15 cellular contexts compared by ENCODE assay signal in genomic region chr12:14953752-14954151, GRCh38. TPM values are rescaled to one million over a fixed set of nuclear protein-coding genes. Genes with fewer than 3 reads are reported as not detected.
DNase-seq lines count a peak whose midpoint lies in the region; ATAC-seq and TF ChIP-seq lines count a peak whose summit lies in the region.
"Had no signal": no experiment of that assay in that cellular context is flagged by ENCODE, and none has a peak within 500 bp of the region (broad histone marks: within the 10 kb centered on the region; RNA-seq: fewer than 3 reads in every experiment).

No MANE protein-coding gene starts in this region.

- H3K27ac Mint-ChIP-seq in activated naive CD4-positive, alpha-beta T cell treated with anti-CD3 and anti-CD28 coated beads, Interleukin-2, amount 50 U/mL, for 24 hours: peak overlapping the region; percentile 99

- no peak for ATAC-seq in HG03342 (IDR thresholded peaks at IDR 0.05; ENCODE audit: unreplicated experiment)
- ATAC-seq: pancreas had no signal

- WGBS in esophagus squamous epithelium, 2 donors: 73 to 86% methylated on average over 1 of the region's 1 CpG
- 37% methylated on average over 1 of the region's 1 CpG for WGBS in thymus

- peak overlapping the region; percentile 90 for H3K4me3 Mint-ChIP-seq in activated naive CD4-positive, alpha-beta T cell treated with anti-CD3 and anti-CD28 coated beads, Interleukin-2, amount 50 U/mL, for 24 hours

- H3K27me3 ChIP-seq in SU-DHL-6 (ENCODE audit: low read length) (no peaks in the 10 kb centered on the region), esophagus squamous epithelium (no peaks in the 10 kb centered on the region), thymus (ENCODE audit: control insufficient read depth, insufficient read depth) (no peaks in the 10 kb centered on the region)
- H3K27me3 ChIP-seq: pancreas had no signal

- peaks cover 9% of the 10 kb centered on the region; the same call in 1 of the 2 replicates for H3K36me3 ChIP-seq in SU-DHL-6 (ENCODE audit: low read length)
- H3K36me3 ChIP-seq in esophagus squamous epithelium: peaks cover 0 to 4% (median 3%) of the 10 kb centered on the region in 3 donors
- H3K36me3 ChIP-seq in thymus (ENCODE audit: control insufficient read depth, insufficient read depth): peaks cover 30% of the 10 kb centered on the region
- H3K36me3 ChIP-seq: pancreas had no signal

- H3K4me3 ChIP-seq in SU-DHL-6 (ENCODE audit: insufficient read depth, low read length, poor library complexity, severe bottlenecking) (peak overlapping the region; percentile 10), esophagus squamous epithelium (no peak overlapping the region), thymus (ENCODE audit: low read length) (peak overlapping the region; percentile 8)
- H3K4me3 ChIP-seq: pancreas had no signal

- peak overlapping the region; percentile 29; the same call in 1 of the 2 replicates for H3K9ac ChIP-seq in SU-DHL-6 (ENCODE audit: low read length)

- H3K36me3 Mint-ChIP-seq in activated naive CD4-positive, alpha-beta T cell treated with anti-CD3 and anti-CD28 coated beads, Interleukin-2, amount 50 U/mL, for 24 hours: peaks cover 19% of the 10 kb centered on the region

- TF ChIP-seq CTCF in SU-DHL-6 (IDR thresholded peaks at IDR 0.05; ENCODE audit: insufficient read depth, low read length, poor library complexity, severe bottlenecking) (no peak), esophagus squamous epithelium (IDR thresholded peaks at IDR 0.05) (no peak)

- no peak for DNase-seq in activated naive CD4-positive, alpha-beta T cell treated with Interleukin-2 at 50 U/mL for 16 hours
- no peak for DNase-seq in esophagus squamous epithelium (lab: John Stamatoyannopoulos, UW)
- no peak for DNase-seq in posterior vena cava (ENCODE audit: low spot score)
- no peak for DNase-seq in kidney glomerular epithelial cell (lab: John Stamatoyannopoulos, UW)
- DNase-seq: GF-D8; NCI-H2081; pancreas; stimulated activated CD4-positive, alpha-beta T cell treated with anti-CD3 and anti-CD28 coated beads, Interleukin-4, amount 100 ng/mL, for 24 hours; T1000 had no signal

- TF ChIP-seq POLR2A in esophagus squamous epithelium (IDR thresholded peaks at IDR 0.05): no peak

- peaks cover 89% of the 10 kb centered on the region for H3K79me2 ChIP-seq in SU-DHL-6 (ENCODE audit: insufficient read depth, low read length)

- peak overlapping the region; percentile 98 for H3K4me2 ChIP-seq in SU-DHL-6 (ENCODE audit: low read depth, low read length, poor library complexity, severe bottlenecking)

- no peaks in the 10 kb centered on the region for H3K9me2 ChIP-seq in SU-DHL-6 (replicated peaks; ENCODE audit: insufficient read depth, low read length)

- H3K4me1 Mint-ChIP-seq in activated naive CD4-positive, alpha-beta T cell treated with anti-CD3 and anti-CD28 coated beads, Interleukin-2, amount 50 U/mL, for 24 hours: peaks cover 95% of the 10 kb centered on the region

- H3K27me3 Mint-ChIP-seq in activated naive CD4-positive, alpha-beta T cell treated with anti-CD3 and anti-CD28 coated beads, Interleukin-2, amount 50 U/mL, for 24 hours: no peaks in the 10 kb centered on the region

- peaks cover 90% of the 10 kb centered on the region for H3F3A ChIP-seq in SU-DHL-6 (ENCODE audit: insufficient read depth)

- peaks cover 28% of the 10 kb centered on the region for H4K20me1 ChIP-seq in SU-DHL-6 (ENCODE audit: low read depth, low read length)

- no peak overlapping the region for H2AFZ ChIP-seq in SU-DHL-6 (ENCODE audit: low read depth, low read length, severe bottlenecking)

- intact Hi-C loops in esophagus squamous epithelium (cut with DNase I) (no loop called here), posterior vena cava (cut with DNase I) (no loop called here)

- H3K9me3 Mint-ChIP-seq in activated naive CD4-positive, alpha-beta T cell treated with anti-CD3 and anti-CD28 coated beads, Interleukin-2, amount 50 U/mL, for 24 hours: no peaks in the 10 kb centered on the region

- no peaks in the 10 kb centered on the region for H3K9me3 ChIP-seq in SU-DHL-6 (ENCODE audit: insufficient read depth, low read length)
- no peaks in the 10 kb centered on the region for H3K9me3 ChIP-seq in esophagus squamous epithelium
- H3K9me3 ChIP-seq in thymus (ENCODE audit: control insufficient read depth): no peaks in the 10 kb centered on the region
- H3K9me3 ChIP-seq: pancreas had no signal

- H3K27ac ChIP-seq in SU-DHL-6 (ENCODE audit: low read depth, low read length) (peak overlapping the region; percentile 96), esophagus squamous epithelium (peak overlapping the region in 3 of 4 donors; percentile 38 to 79 (median 38)), thymus (ENCODE audit: low read depth) (peak overlapping the region; percentile 80)

- H3K4me1 ChIP-seq in esophagus squamous epithelium (peaks cover 8 to 73% (median 29%) of the 10 kb centered on the region in 3 donors), thymus (ENCODE audit: control insufficient read depth, insufficient read depth, low read length) (peaks cover 63% of the 10 kb centered on the region)

RNA-seq across cellular contexts. Expression of gene ARHGDIB, which starts 7.6 kb away (rescaled TPM):
- 10 to 100 TPM; 17.2 to 91.1 (median 62.0) TPM for total RNA-seq in esophagus squamous epithelium
- 820 TPM for polyA plus RNA-seq in thymus
- 100 to 1,000 TPM in 1 of 2 donors, 10 to 100 TPM in 1; 96.6 to 157 TPM for total RNA-seq in posterior vena cava

RNA-seq across cellular contexts. Expression of gene ERP27, which starts 15.4 kb away (rescaled TPM):
- 1 to 10 TPM in 2 of 4 donors, under 1 TPM in 1, not detected in 1; 0.57 to 5.5 (median 1.9) TPM for total RNA-seq in esophagus squamous epithelium
- polyA plus RNA-seq in thymus: 4.4 TPM
- 1 to 10 TPM; 1.0 to 1.2 TPM for total RNA-seq in posterior vena cava
- total RNA-seq: fibroblast of villous mesenchyme had no signal

RNA-seq across cellular contexts. Expression of gene PDE6H, which starts 19.1 kb away (rescaled TPM):
- total RNA-seq in esophagus squamous epithelium (not detected), posterior vena cava (not detected)
- not detected for polyA plus RNA-seq in thymus
- total RNA-seq: fibroblast of villous mesenchyme, kidney epithelial cell, pancreas had no signal
- polyA plus RNA-seq: pancreas had no signal

Comparison
In these comparisons a context has a peak if more than half of its experiments do, and no peak if none do; other contexts are left out.
1. H3K27ac ChIP-seq: peak in every context shown above with its lines; median percentile 96 in SU-DHL-6; 80 in thymus; 38 in esophagus squamous epithelium.
2. H3K4me3 ChIP-seq: peak in SU-DHL-6 (single experiment) and thymus (single experiment); none in esophagus squamous epithelium (0 of 4).